In genomic region chr2:7189106-7189505, GRCh38 we compare ENCODE assay signal across 26 cellular contexts.
DNase-seq lines count a peak whose midpoint lies in the region; ATAC-seq, FAIRE-seq and TF ChIP-seq lines count a peak whose summit lies in the region.
"Had no signal": no experiment of that assay in that cellular context is flagged by ENCODE, and none has a peak within 500 bp of the region (broad histone marks: within the 10 kb centered on the region; RNA-seq: fewer than 3 reads in every experiment).

No MANE protein-coding gene starts in this region.

- H3K27ac Mint-ChIP-seq in WTC11, result no peak overlapping the region
- H3K27ac Mint-ChIP-seq: B cell; CD4-positive, alpha-beta T cell; CD8-positive, alpha-beta T cell had no signal

- no peak for ATAC-seq in WTC11
- ATAC-seq: CD8-positive, alpha-beta T cell; GM12878 had no signal

- POLR2A ChIA-PET in A673 (lab: Charles Lee; ENCODE audit: low non-redundant PET) (no interaction called here), HEK293 (lab: Yijun Ruan, JAX) (no interaction called here), WTC11 (lab: Charles Lee) (interaction anchor here (1.0 kb wide), 1 partner anchor 37 kb away, joined by 3 read pairs; no protein-coding TSS in a partner anchor)

- H3K27ac ChIP-seq in A673 (ENCODE audit: low read depth, low read length, poor library complexity, severe bottlenecking), result peak overlapping the region; percentile 93
- H3K27ac ChIP-seq in HEK293 (ENCODE audit: extremely low read depth, low read depth, low read length), result no peak overlapping the region
- H3K27ac ChIP-seq: BLaER1 treated with 17β-estradiol and CSF1 and Interleukin-3, amounts not matched to agents 10 nM and 100 nM; C4-2B had no signal

- intact Hi-C loops in A673 (cut with micrococcal nuclease; ENCODE audit: unreplicated experiment) (no loop called here), posterior cingulate gyrus (cut with DNase I) (no loop called here)

- H3K27me3 Mint-ChIP-seq in WTC11 (ENCODE audit: low read depth), result no peaks in the 10 kb centered on the region
- H3K27me3 Mint-ChIP-seq: CD4-positive, alpha-beta T cell had no signal

- FAIRE-seq in urothelium cell line (lab: Jason Lieb, UNC), result peak; percentile 77
- FAIRE-seq: A204.1, D721Med, GM12878, GM12892, GM18507 had no signal

- no peaks in the 10 kb centered on the region for H3K36me3 Mint-ChIP-seq in WTC11
- H3K36me3 Mint-ChIP-seq: CD8-positive, alpha-beta T cell had no signal

- BruUV-seq in A673 (replicated peaks; lab: Mats Ljungman, UMichigan), result no TSS peak

- no peak overlapping the region for H3K4me3 Mint-ChIP-seq in WTC11
- H3K4me3 Mint-ChIP-seq: B cell; CD4-positive, alpha-beta T cell; CD8-positive, alpha-beta T cell had no signal

- DNase-seq in A673 (ENCODE audit: low spot score) (no peak), WTC11 (ENCODE audit: low spot score) (no peak), urothelium cell line (ENCODE audit: low spot score) (no peak), posterior cingulate gyrus (no peak), germinal center (ENCODE audit: low spot score) (no peak)
- DNase-seq in activated CD4-positive, alpha-beta T cell treated with anti-CD3 and anti-CD28 coated beads for 48 hours, result no peak
- DNase-seq: 8988T; AML-193; Caco-2; Calu3; CD4-positive, alpha-beta T cell; CD8-positive, alpha-beta T cell; DMS53; DMS79; DND-41; EL; GDM1 had no signal

- H3K4me3 ChIP-seq in A673 (ENCODE audit: low read depth, low read length, poor library complexity, severe bottlenecking), result no peak overlapping the region
- no peak overlapping the region for H3K4me3 ChIP-seq in HEK293 (ENCODE audit: low read depth, low read length)
- H3K4me3 ChIP-seq: BLaER1 treated with 17β-estradiol and CSF1 and Interleukin-3, amounts not matched to agents 10 nM and 100 nM; GM12878 had no signal

- peaks cover 5% of the 10 kb centered on the region for H3K9me3 Mint-ChIP-seq in WTC11
- H3K9me3 Mint-ChIP-seq: CD4-positive, alpha-beta T cell; CD8-positive, alpha-beta T cell had no signal

- no peaks in the 10 kb centered on the region for H3K27me3 ChIP-seq in A673 (replicated peaks; ENCODE audit: insufficient read depth, low read depth, low read length, poor library complexity)
- H3K27me3 ChIP-seq: BLaER1 treated with 17β-estradiol and CSF1 and Interleukin-3, amounts not matched to agents 10 nM and 100 nM had no signal

- H3K9me3 ChIP-seq in A673 (ENCODE audit: low read depth, low read length, poor library complexity, severe bottlenecking), result no peaks in the 10 kb centered on the region
- H3K9me3 ChIP-seq in HEK293 (ENCODE audit: control insufficient read depth, insufficient read depth, low read depth, low read length), result no peaks in the 10 kb centered on the region
- H3K9me3 ChIP-seq: BLaER1 treated with 17β-estradiol and CSF1 and Interleukin-3, amounts not matched to agents 10 nM and 100 nM; Caco-2 had no signal

- CTCF ChIA-PET in A673 (lab: Charles Lee) (no interaction called here), HEK293 (lab: Yijun Ruan, JAX) (interaction anchor here (0.9 kb wide), 1 partner anchor 14 kb away, joined by 4 read pairs; no protein-coding TSS in a partner anchor), WTC11 (lab: Charles Lee) (no interaction called here)

- H3K36me3 ChIP-seq in A673 (ENCODE audit: insufficient read depth, low read length, poor library complexity, severe bottlenecking), result no peaks in the 10 kb centered on the region
- no peaks in the 10 kb centered on the region for H3K36me3 ChIP-seq in HEK293 (ENCODE audit: control insufficient read depth in 2 of 2, insufficient read depth in 1 of 2, low read length in 2 of 2)
- H3K36me3 ChIP-seq: BLaER1 treated with 17β-estradiol and CSF1 and Interleukin-3, amounts not matched to agents 10 nM and 100 nM had no signal

- TF ChIP-seq CTCF in A673 (conservative IDR thresholded peaks at IDR 0.05; ENCODE audit: low read depth, low read length) (no peak), HEK293 (tag by site-specific recombination; IDR thresholded peaks at IDR 0.05) (no peak), WTC11 (IDR thresholded peaks at IDR 0.05) (no peak)

- H3K4me1 Mint-ChIP-seq in WTC11, result peaks cover 23% of the 10 kb centered on the region
- H3K4me1 Mint-ChIP-seq: B cell had no signal

- H3K4me1 ChIP-seq in A673 (ENCODE audit: insufficient read depth, low read length, poor library complexity, severe bottlenecking), result peaks cover 60% of the 10 kb centered on the region
- no peaks in the 10 kb centered on the region; the same call in 1 of the 2 replicates for H3K4me1 ChIP-seq in HEK293 (ENCODE audit: control insufficient read depth, insufficient read depth, low read length)
- H3K4me1 ChIP-seq: BLaER1 treated with 17β-estradiol and CSF1 and Interleukin-3, amounts not matched to agents 10 nM and 100 nM; Caco-2 had no signal

TF ChIP-seq in HEK293, 187 proteins besides CTCF, POLR2A, EP300 and RAD21:
- TF ChIP-seq, protein P1, sequence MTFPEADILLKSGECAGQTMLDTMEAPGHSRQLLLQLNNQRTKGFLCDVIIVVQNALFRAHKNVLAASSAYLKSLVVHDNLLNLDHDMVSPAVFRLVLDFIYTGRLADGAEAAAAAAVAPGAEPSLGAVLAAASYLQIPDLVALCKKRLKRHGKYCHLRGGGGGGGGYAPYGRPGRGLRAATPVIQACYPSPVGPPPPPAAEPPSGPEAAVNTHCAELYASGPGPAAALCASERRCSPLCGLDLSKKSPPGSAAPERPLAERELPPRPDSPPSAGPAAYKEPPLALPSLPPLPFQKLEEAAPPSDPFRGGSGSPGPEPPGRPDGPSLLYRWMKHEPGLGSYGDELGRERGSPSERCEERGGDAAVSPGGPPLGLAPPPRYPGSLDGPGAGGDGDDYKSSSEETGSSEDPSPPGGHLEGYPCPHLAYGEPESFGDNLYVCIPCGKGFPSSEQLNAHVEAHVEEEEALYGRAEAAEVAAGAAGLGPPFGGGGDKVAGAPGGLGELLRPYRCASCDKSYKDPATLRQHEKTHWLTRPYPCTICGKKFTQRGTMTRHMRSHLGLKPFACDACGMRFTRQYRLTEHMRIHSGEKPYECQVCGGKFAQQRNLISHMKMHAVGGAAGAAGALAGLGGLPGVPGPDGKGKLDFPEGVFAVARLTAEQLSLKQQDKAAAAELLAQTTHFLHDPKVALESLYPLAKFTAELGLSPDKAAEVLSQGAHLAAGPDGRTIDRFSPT (tag by site-specific recombination; IDR thresholded peaks at IDR 0.05), result no peak
- TF ChIP-seq ZNF776 (tag by site-specific recombination; IDR thresholded peaks at IDR 0.05; ENCODE audit: borderline replicate concordance) (no peak), SETDB1 (IDR thresholded peaks at IDR 0.05; ENCODE audit: insufficient read length, low read length) (no peak), ZNF132 (tag by site-specific recombination; IDR thresholded peaks at IDR 0.05; ENCODE audit: borderline replicate concordance) (no peak), ZNF768 (tag by site-specific recombination; IDR thresholded peaks at IDR 0.05) (no peak)
- TF ChIP-seq, protein P2, sequence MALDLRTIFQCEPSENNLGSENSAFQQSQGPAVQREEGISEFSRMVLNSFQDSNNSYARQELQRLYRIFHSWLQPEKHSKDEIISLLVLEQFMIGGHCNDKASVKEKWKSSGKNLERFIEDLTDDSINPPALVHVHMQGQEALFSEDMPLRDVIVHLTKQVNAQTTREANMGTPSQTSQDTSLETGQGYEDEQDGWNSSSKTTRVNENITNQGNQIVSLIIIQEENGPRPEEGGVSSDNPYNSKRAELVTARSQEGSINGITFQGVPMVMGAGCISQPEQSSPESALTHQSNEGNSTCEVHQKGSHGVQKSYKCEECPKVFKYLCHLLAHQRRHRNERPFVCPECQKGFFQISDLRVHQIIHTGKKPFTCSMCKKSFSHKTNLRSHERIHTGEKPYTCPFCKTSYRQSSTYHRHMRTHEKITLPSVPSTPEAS (tag by site-specific recombination; IDR thresholded peaks at IDR 0.05), result peak; percentile 75

TF ChIP-seq in WTC11, 78 proteins besides CTCF, POLR2A, EP300 and RAD21 (continues in another document):
- TF ChIP-seq EMX1 (CRISPR knock-in tag; IDR thresholded peaks at IDR 0.05), result no peak
- no peak for TF ChIP-seq MXD4 (CRISPR knock-in tag; IDR thresholded peaks at IDR 0.05; ENCODE audit: borderline replicate concordance)
- TF ChIP-seq, protein P3, sequence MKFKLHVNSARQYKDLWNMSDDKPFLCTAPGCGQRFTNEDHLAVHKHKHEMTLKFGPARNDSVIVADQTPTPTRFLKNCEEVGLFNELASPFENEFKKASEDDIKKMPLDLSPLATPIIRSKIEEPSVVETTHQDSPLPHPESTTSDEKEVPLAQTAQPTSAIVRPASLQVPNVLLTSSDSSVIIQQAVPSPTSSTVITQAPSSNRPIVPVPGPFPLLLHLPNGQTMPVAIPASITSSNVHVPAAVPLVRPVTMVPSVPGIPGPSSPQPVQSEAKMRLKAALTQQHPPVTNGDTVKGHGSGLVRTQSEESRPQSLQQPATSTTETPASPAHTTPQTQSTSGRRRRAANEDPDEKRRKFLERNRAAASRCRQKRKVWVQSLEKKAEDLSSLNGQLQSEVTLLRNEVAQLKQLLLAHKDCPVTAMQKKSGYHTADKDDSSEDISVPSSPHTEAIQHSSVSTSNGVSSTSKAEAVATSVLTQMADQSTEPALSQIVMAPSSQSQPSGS (CRISPR knock-in tag; IDR thresholded peaks at IDR 0.05; ENCODE audit: borderline replicate concordance, low read depth), result no peak
- TF ChIP-seq ZNF396 (CRISPR knock-in tag; IDR thresholded peaks at IDR 0.05; ENCODE audit: borderline replicate concordance), result no peak
- TF ChIP-seq RELA (CRISPR knock-in tag; IDR thresholded peaks at IDR 0.05; ENCODE audit: borderline replicate concordance), result no peak
- TF ChIP-seq PREB (CRISPR knock-in tag; IDR thresholded peaks at IDR 0.05; ENCODE audit: borderline replicate concordance), result no peak
